Comparison of ENCODE assay signal across 8 cellular contexts in the genomic region with DNA sequence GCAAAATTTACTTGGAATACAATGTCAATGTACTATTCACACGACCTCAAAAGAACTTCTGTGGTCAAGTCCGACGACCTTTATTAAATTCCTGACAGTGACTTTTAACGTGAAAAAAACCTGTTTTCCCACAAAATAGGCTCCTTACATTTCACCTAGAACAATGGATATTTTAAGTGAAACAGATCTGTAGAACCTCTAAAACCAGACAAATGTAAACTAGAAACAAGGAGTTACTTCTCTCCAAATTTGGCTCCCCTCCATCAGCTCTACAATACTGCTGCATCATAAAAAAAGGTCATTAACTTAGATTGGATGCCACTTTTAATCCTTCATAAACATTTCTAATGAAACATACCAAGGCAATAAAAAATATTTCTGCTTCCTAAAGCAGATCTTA. TPM values are rescaled to one million over a fixed set of nuclear protein-coding genes. Genes with fewer than 3 reads are reported as not detected.
DNase-seq lines count a peak whose midpoint lies in the region; ATAC-seq, FAIRE-seq and TF ChIP-seq lines count a peak whose summit lies in the region.

No MANE protein-coding gene starts in this region.

- TF ChIP-seq CTCF in PC-3 (conservative IDR thresholded peaks at IDR 0.05; ENCODE audit: low read depth, low read length) (no peak), epithelial cell of proximal tubule (conservative IDR thresholded peaks at IDR 0.05; ENCODE audit: low read depth, low read length) (no peak), sigmoid colon (IDR thresholded peaks at IDR 0.05) (no peak)

- peak overlapping the region; percentile 91 for H3K9ac ChIP-seq in PC-3 (ENCODE audit: low read length)

- H3K4me3 ChIP-seq in PC-3 (ENCODE audit: low read length) (peak overlapping the region; percentile 100), epithelial cell of proximal tubule (ENCODE audit: low read depth, low read length) (peak overlapping the region; percentile 88), sigmoid colon (peak overlapping the region; percentile 68 to 88 (median 84))

- no peak overlapping the region for H3K27ac ChIP-seq in PC-3 (ENCODE audit: low read length)
- H3K27ac ChIP-seq in sigmoid colon = peak overlapping the region in 2 of 4 donors; percentile 95 to 96

- DNase-seq in GM19239 (ENCODE audit: insufficient read length, low spot score) (no peak), PC-3 (no peak), epithelial cell of proximal tubule (ENCODE audit: low read depth) (no peak), sigmoid colon (no peak), ecto neural progenitor cell (ENCODE audit: low spot score) (no peak), NCI-H524 (lab: John Stamatoyannopoulos, UW) (no peak), HuH-7.5 (ENCODE audit: low spot score) (no peak), NCI-H446 treated with DMSO at 0.1 percent for 48 hours (lab: John Stamatoyannopoulos, UW) (no peak)

- POLR2A ChIA-PET in PC-3 (lab: Charles Lee; ENCODE audit: unreplicated experiment) = no interaction called here

- BruUV-seq in PC-3 (replicated peaks; lab: Mats Ljungman, UMichigan) = no TSS peak

- no peaks in the 10 kb centered on the region for H4K20me1 ChIP-seq in PC-3 (ENCODE audit: low read length)

- no peak for TF ChIP-seq EP300 in sigmoid colon (IDR thresholded peaks at IDR 0.05)

- FAIRE-seq in GM19239 (lab: Jason Lieb, UNC) = peak; percentile 59

- H3K27me3 ChIP-seq in PC-3 (ENCODE audit: low read length) (no peaks in the 10 kb centered on the region), sigmoid colon (no peaks in the 10 kb centered on the region)

- peaks cover 34% of the 10 kb centered on the region for H3K79me2 ChIP-seq in PC-3 (ENCODE audit: low read length)

- H3K36me3 ChIP-seq in PC-3 (ENCODE audit: low read depth, low read length) (no peaks in the 10 kb centered on the region), sigmoid colon (no peaks in the 10 kb centered on the region)

- H3K4me1 ChIP-seq in PC-3 (ENCODE audit: insufficient read depth, low read length) (peaks cover 12% of the 10 kb centered on the region), sigmoid colon (peaks cover 0 to 24% (median 19%) of the 10 kb centered on the region in 4 donors)

- H3K9me2 ChIP-seq in PC-3 (replicated peaks; ENCODE audit: low read length) = no peaks in the 10 kb centered on the region

- 21 to 60% methylated on average over 4 of the region's 4 CpGs for WGBS in sigmoid colon, 2 donors

- TF ChIP-seq POLR2A in sigmoid colon (IDR thresholded peaks at IDR 0.05) = no peak

- intact Hi-C loops in PC-3 (cut with micrococcal nuclease) = loop anchor here (5.0 kb wide), 1 partner anchor 416 kb away; the partner anchor contains the start of gene MFAP3L
- intact Hi-C loops in sigmoid colon (cut with DNase I) = loop anchor here (2.0 to 10.0 kb wide), 5 partner anchors 101 to 436 kb away; partner anchors contain the start of genes HPF1 and MFAP3L

- H3K4me2 ChIP-seq in PC-3 (ENCODE audit: low read length) = peak overlapping the region; percentile 95

- peak overlapping the region; percentile 91; the same call in 1 of the 2 replicates for H2AFZ ChIP-seq in PC-3 (ENCODE audit: low read length)

- no peaks in the 10 kb centered on the region for H3F3A ChIP-seq in PC-3 (ENCODE audit: low read length, unreplicated experiment)

- no peak for ATAC-seq in PC-3

- H3K9me3 ChIP-seq in PC-3 (ENCODE audit: low read length) (no peaks in the 10 kb centered on the region), sigmoid colon (no peaks in the 10 kb centered on the region)

- CTCF ChIA-PET in PC-3 (lab: Charles Lee) = no interaction called here

RNA-seq across cellular contexts. Expression of gene NEK1, which starts 1.2 kb away (rescaled TPM):
- total RNA-seq in PC-3 (2014; rRNA removed) (3.6 and 4.3 TPM in 2 replicates), epithelial cell of proximal tubule (5.9 and 8.0 TPM in 2 replicates), sigmoid colon (10 to 100 TPM; 16.1 to 19.1 (median 17.0) TPM)
- polyA plus RNA-seq in sigmoid colon = 1 to 10 TPM; 3.9 to 4.8 (median 4.2) TPM

RNA-seq across cellular contexts. Expression of gene CLCN3, which starts 9.2 kb away (rescaled TPM):
- total RNA-seq in PC-3 (2014; rRNA removed) (13.2 and 16.9 TPM in 2 replicates), epithelial cell of proximal tubule (27.6 and 31.3 TPM in 2 replicates), sigmoid colon (10 to 100 TPM; 15.9 to 20.3 (median 17.0) TPM)
- 10 to 100 TPM in 2 of 3 donors, 1 to 10 TPM in 1; 8.6 to 37.1 (median 11.4) TPM for polyA plus RNA-seq in sigmoid colon
